Comparison of ENCODE assay signal across 8 cellular contexts in the genomic region with DNA sequence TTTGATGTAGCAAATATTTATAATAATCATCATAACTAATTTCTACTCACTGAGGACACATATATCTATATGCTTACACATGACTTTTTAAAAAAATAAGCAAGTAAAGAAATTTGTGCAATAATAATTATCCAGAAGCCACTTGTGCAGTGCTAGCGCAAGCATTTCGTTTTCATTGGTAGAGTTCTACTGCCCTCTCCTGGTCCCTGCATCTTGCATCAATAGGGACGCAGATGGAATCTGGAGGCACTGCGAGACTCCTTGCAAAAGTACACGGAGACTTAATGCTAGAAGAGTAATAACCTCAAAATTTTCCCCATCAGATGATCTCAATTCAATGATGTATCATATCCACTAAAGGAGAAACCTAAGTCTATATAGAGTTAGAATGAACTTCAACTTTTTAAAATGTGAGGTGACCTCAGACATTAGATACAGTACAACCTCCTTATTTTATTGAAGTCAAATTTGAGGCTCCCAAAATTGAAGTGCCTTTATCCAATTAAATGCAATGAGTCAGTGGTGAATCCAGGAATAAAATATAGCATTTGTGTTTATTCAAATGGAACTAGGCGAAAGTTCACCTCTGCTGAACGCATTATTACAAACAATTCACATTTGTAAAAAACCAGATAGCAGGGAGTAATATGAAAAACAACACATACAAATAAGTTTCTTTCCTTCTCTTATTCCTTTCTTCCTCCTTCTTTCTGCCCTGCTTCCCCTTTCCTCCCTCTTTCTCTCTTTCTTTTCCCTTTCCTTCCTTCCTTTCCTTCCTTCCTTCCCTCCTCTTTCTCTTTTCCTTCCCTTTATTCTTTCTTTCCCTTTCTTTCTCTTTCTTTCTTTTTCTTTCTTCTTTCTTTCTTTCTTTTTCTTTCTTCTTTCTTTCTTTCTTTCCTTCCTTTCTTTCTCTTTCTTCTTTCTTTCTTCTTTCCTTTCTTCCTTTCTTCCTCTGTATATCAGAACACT.
DNase-seq lines count a peak whose midpoint lies in the region; ATAC-seq and TF ChIP-seq lines count a peak whose summit lies in the region.

No MANE protein-coding gene starts in this region.

- H3K4me1 ChIP-seq in CD8-positive, alpha-beta memory T cell (ENCODE audit: insufficient read depth, low read length) = no peaks in the 10 kb centered on the region
- H3K4me1 ChIP-seq in thoracic aorta (ENCODE audit: control insufficient read depth in 1 of 2, low read depth in 2 of 2) = no peaks in the 10 kb centered on the region

- no peaks in the 10 kb centered on the region for H3K27me3 ChIP-seq in CD8-positive, alpha-beta memory T cell (ENCODE audit: insufficient read depth, low read length, poor library complexity, severe bottlenecking)
- no peaks in the 10 kb centered on the region for H3K27me3 ChIP-seq in thoracic aorta (replicated peaks; ENCODE audit: insufficient read depth)

- CTCF ChIA-PET in CD8-positive, alpha-beta memory T cell (lab: Charles Lee) = interaction anchor here (1.3 kb wide), 1 partner anchor 20 kb away, joined by 3 read pairs; no protein-coding TSS in a partner anchor
- CTCF ChIA-PET in activated CD4-positive, alpha-beta T cell treated with anti-CD3 and anti-CD28 coated beads for 36 hours (lab: Charles Lee) = interaction anchor here (0.6 to 1.3 kb wide), 2 partner anchors 405 to 490 kb away, joined by 3 to 4 read pairs; no protein-coding TSS in a partner anchor

- no peak overlapping the region for H3K4me3 ChIP-seq in CD8-positive, alpha-beta memory T cell (ENCODE audit: low read length)
- no peak overlapping the region for H3K4me3 ChIP-seq in thoracic aorta

- H3K9me3 Mint-ChIP-seq in CD8-positive, alpha-beta memory T cell = no peaks in the 10 kb centered on the region
- H3K9me3 Mint-ChIP-seq in activated CD4-positive, alpha-beta T cell treated with anti-CD3 and anti-CD28 coated beads for 36 hours (ENCODE audit: low read depth) = no peaks in the 10 kb centered on the region
- H3K9me3 Mint-ChIP-seq in endothelial cell (ENCODE audit: unreplicated experiment) (no peaks in the 10 kb centered on the region), mesothelial cell of epicardium (no peaks in the 10 kb centered on the region)

- no peak overlapping the region for H3K27ac ChIP-seq in CD8-positive, alpha-beta memory T cell (ENCODE audit: low read depth, low read length)
- H3K27ac ChIP-seq in thoracic aorta = no peak overlapping the region

- H3K4me1 Mint-ChIP-seq in CD8-positive, alpha-beta memory T cell = no peaks in the 10 kb centered on the region
- H3K4me1 Mint-ChIP-seq in activated CD4-positive, alpha-beta T cell treated with anti-CD3 and anti-CD28 coated beads for 36 hours = no peaks in the 10 kb centered on the region
- H3K4me1 Mint-ChIP-seq in endothelial cell (ENCODE audit: unreplicated experiment) = no peaks in the 10 kb centered on the region
- peaks cover 6% of the 10 kb centered on the region for H3K4me1 Mint-ChIP-seq in mesothelial cell of epicardium

- POLR2A ChIA-PET in CD8-positive, alpha-beta memory T cell (lab: Charles Lee) = no interaction called here
- POLR2A ChIA-PET in activated CD4-positive, alpha-beta T cell treated with anti-CD3 and anti-CD28 coated beads for 36 hours (lab: Charles Lee) = no interaction called here

- peak in 3 of 5 donors; percentile 2 to 46 (median 11) for DNase-seq in CD8-positive, alpha-beta memory T cell
- DNase-seq in NCI-H345 treated with DMSO at 0.1 percent for 48 hours (lab: John Stamatoyannopoulos, UW; ENCODE audit: unreplicated experiment) (peak; percentile 27), endothelial cell (ENCODE audit: low spot score) (peak; percentile 69), mesothelial cell of epicardium (ENCODE audit: low spot score in 2 of 2, unreplicated experiment in 2 of 2) (peak; percentile 34 to 59), thoracic aorta (ENCODE audit: low spot score) (peak; percentile 5)
- peak; percentile 60 for DNase-seq in activated CD4-positive, alpha-beta T cell treated with anti-CD3 and anti-CD28 coated beads for 36 hours

- H3K27me3 Mint-ChIP-seq in CD8-positive, alpha-beta memory T cell = no peaks in the 10 kb centered on the region
- peaks cover 2% of the 10 kb centered on the region for H3K27me3 Mint-ChIP-seq in activated CD4-positive, alpha-beta T cell treated with anti-CD3 and anti-CD28 coated beads for 36 hours
- H3K27me3 Mint-ChIP-seq in endothelial cell (ENCODE audit: unreplicated experiment) (no peaks in the 10 kb centered on the region), mesothelial cell of epicardium (ENCODE audit: low read depth) (no peaks in the 10 kb centered on the region)

- H3K9me3 ChIP-seq in CD8-positive, alpha-beta memory T cell (ENCODE audit: low read length) = no peaks in the 10 kb centered on the region
- no peaks in the 10 kb centered on the region for H3K9me3 ChIP-seq in thoracic aorta

- no peak overlapping the region for H3K4me3 Mint-ChIP-seq in CD8-positive, alpha-beta memory T cell
- no peak overlapping the region for H3K4me3 Mint-ChIP-seq in activated CD4-positive, alpha-beta T cell treated with anti-CD3 and anti-CD28 coated beads for 36 hours
- H3K4me3 Mint-ChIP-seq in endothelial cell (ENCODE audit: unreplicated experiment) (no peak overlapping the region), mesothelial cell of epicardium (no peak overlapping the region)

- H3K27ac Mint-ChIP-seq in CD8-positive, alpha-beta memory T cell = peak overlapping the region in 1 of 8 donors; percentile 43
- H3K27ac Mint-ChIP-seq in activated CD4-positive, alpha-beta T cell treated with anti-CD3 and anti-CD28 coated beads for 36 hours = no peak overlapping the region
- no peak overlapping the region for H3K27ac Mint-ChIP-seq in endothelial cell (ENCODE audit: unreplicated experiment)
- H3K27ac Mint-ChIP-seq in mesothelial cell of epicardium = no peak overlapping the region

- peak; percentile 78 for ATAC-seq in GM19035 (IDR thresholded peaks at IDR 0.05; ENCODE audit: unreplicated experiment)
- peak; percentile 71 for ATAC-seq in HG03196 (IDR thresholded peaks at IDR 0.05; ENCODE audit: unreplicated experiment)
- peak; percentile 58 for ATAC-seq in activated CD4-positive, alpha-beta T cell treated with anti-CD3 and anti-CD28 coated beads for 36 hours
- ATAC-seq in thoracic aorta (ENCODE audit: insufficient number of reproducible peaks, low FRiP score, low read depth) = peak; percentile 82

- peak; percentile 43 for TF ChIP-seq CTCF in endothelial cell (IDR thresholded peaks at IDR 0.05; ENCODE audit: unreplicated experiment)
- TF ChIP-seq CTCF in mesothelial cell of epicardium (IDR thresholded peaks at IDR 0.05; ENCODE audit: unreplicated experiment) = peak; percentile 55
- peak; percentile 76 for TF ChIP-seq CTCF in thoracic aorta (IDR thresholded peaks at IDR 0.05)

- no peaks in the 10 kb centered on the region for H3K36me3 Mint-ChIP-seq in CD8-positive, alpha-beta memory T cell
- H3K36me3 Mint-ChIP-seq in activated CD4-positive, alpha-beta T cell treated with anti-CD3 and anti-CD28 coated beads for 36 hours (ENCODE audit: low read depth) = no peaks in the 10 kb centered on the region
- H3K36me3 Mint-ChIP-seq in endothelial cell (ENCODE audit: low read depth, unreplicated experiment) = no peaks in the 10 kb centered on the region
- H3K36me3 Mint-ChIP-seq in mesothelial cell of epicardium = no peaks in the 10 kb centered on the region

- intact Hi-C loops in activated CD4-positive, alpha-beta T cell treated with anti-CD3 and anti-CD28 coated beads for 36 hours (cut with DNase I, micrococcal nuclease) = loop anchor here (1.0 to 10.0 kb wide), 9 partner anchors 489 to 1658 kb away; no protein-coding TSS in a partner anchor

- H3K36me3 ChIP-seq in CD8-positive, alpha-beta memory T cell (ENCODE audit: insufficient read depth, low read length) = no peaks in the 10 kb centered on the region
- no peaks in the 10 kb centered on the region for H3K36me3 ChIP-seq in thoracic aorta

Comparison
In these comparisons a context has a peak if more than half of its experiments do, and no peak if none do; other contexts are left out.
1. DNase-seq: peak in every context shown above with its lines; median percentile 69 in endothelial cell; 60 in activated CD4-positive, alpha-beta T cell treated with anti-CD3 and anti-CD28 coated beads for 36 hours; 46 in mesothelial cell of epicardium; 27 in NCI-H345 treated with DMSO at 0.1 percent for 48 hours; 11 in CD8-positive, alpha-beta memory T cell; 5 in thoracic aorta.